ENCODE assay signal across 8 cellular contexts in genomic region chr3:149936812-149937230, GRCh38. TPM values are rescaled to one million over a fixed set of nuclear protein-coding genes. Genes with fewer than 3 reads are reported as not detected.
DNase-seq lines count a peak whose midpoint lies in the region; ATAC-seq and TF ChIP-seq lines count a peak whose summit lies in the region.

No MANE protein-coding gene starts in this region.

- H3K27me3 ChIP-seq in lung (ENCODE audit: control insufficient read depth, insufficient read depth) = no peaks in the 10 kb centered on the region

- peaks cover 0 to 2% of the 10 kb centered on the region in 2 donors for H3K36me3 ChIP-seq in lung (ENCODE audit: control insufficient read depth in 2 of 2, insufficient read depth in 2 of 2, low read length in 2 of 2)

- WGBS in lung, 2 donors = 52 to 58% methylated on average over 7 of the region's 7 CpGs

- peak overlapping the region in 1 of 2 donors; percentile 20 for H3K27ac ChIP-seq in lung (ENCODE audit: low read depth in 1 of 2, low read length in 1 of 2)

- peaks cover 0 to 3% of the 10 kb centered on the region in 2 donors for H3K4me1 ChIP-seq in lung (ENCODE audit: control insufficient read depth in 2 of 2, insufficient read depth in 2 of 2, low read length in 2 of 2)

- no peak overlapping the region for H3K4me3 ChIP-seq in lung

- peak; percentile 82 for ATAC-seq in lung (ENCODE audit: insufficient read depth, low FRiP score)
- no peak for ATAC-seq in HG03196 (IDR thresholded peaks at IDR 0.05; ENCODE audit: unreplicated experiment)

- DNase-seq in GM03348 (ENCODE audit: low spot score) (peak; percentile 59), HCEC 1CT (peak; percentile 17), NCI-H2081 (lab: John Stamatoyannopoulos, UW) (peak; percentile 72 to 79), UCSD-AML1 (lab: John Stamatoyannopoulos, UW; ENCODE audit: unreplicated experiment) (peak; percentile 33), dedifferentiated amniotic fluid mesenchymal stem cell (ENCODE audit: extremely low spot score) (peak; percentile 70), lung (ENCODE audit: low spot score) (peak; percentile 47), stromal cell of bone marrow (ENCODE audit: low read depth) (peak; percentile 43)

- no peaks in the 10 kb centered on the region for H3K9me3 ChIP-seq in lung (ENCODE audit: control insufficient read depth in 2 of 2, insufficient read depth in 1 of 2, low read length in 1 of 2)

- peak; percentile 47 for TF ChIP-seq CTCF in lung (IDR thresholded peaks at IDR 0.05; ENCODE audit: control extremely low read depth, extremely low read depth)

RNA-seq across cellular contexts. Expression of gene PFN2, which starts 33.9 kb away (rescaled TPM):
- 10 to 100 TPM; 69.7 to 91.7 TPM for total RNA-seq in lung
- polyA plus RNA-seq in lung = 10 to 100 TPM; 28.1 to 28.8 TPM

Comparison
In these comparisons a context has a peak if more than half of its experiments do, and no peak if none do; other contexts are left out.
1. DNase-seq: peak in every context shown above with its lines; median percentile 76 in NCI-H2081; 70 in dedifferentiated amniotic fluid mesenchymal stem cell; 59 in GM03348; 47 in lung; 43 in stromal cell of bone marrow; 33 in UCSD-AML1; 17 in HCEC 1CT.